Comparison of ENCODE assay signal across 9 cellular contexts in the genomic region with DNA sequence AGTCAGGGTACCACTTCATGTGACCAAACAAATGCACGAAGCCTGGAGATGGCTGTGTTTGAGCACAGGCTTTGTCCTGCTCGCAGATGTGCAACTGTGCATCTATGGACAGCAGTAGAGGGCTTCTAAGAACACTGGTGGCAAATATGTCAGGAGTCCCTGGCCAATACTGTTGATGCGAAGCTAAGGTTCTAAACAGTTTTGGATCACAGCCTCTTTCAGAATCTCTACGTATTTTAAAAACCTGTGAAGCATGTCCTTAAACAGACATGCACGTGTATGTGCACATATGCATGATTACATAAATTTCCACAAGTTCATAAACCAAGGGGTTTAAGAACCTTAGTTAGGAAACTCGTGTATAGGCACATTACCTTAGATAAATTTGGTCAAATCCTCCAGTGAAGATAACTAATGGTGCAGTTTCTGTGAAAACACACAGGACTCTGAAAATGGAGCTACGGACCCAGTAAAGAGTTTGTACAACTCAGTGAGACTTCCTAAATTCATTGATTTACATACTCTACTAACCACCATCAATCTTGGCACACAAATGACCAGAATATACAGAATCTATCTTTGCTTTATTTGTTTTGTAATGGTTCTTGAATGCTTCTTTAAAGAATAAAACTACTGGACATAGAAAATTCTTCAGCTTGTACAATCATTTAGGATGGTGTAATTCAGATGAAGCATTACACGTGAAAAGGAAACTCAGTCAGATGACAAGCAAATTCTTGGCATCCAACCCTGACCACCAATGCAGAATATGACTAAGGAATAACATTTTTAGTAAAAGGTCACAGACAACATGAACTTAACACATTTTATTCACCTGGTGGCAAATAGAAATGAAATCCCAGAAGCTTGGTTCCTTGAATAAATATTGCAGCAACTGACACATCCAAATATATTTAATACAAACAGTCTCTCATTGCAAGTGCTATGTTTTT. TPM values are rescaled to one million over a fixed set of nuclear protein-coding genes. Genes with fewer than 3 reads are reported as not detected.
A peak's percentile ranks its signal among the peaks of the same experiment; 100 is the strongest.
DNase-seq lines count a peak whose midpoint lies in the region; ATAC-seq and TF ChIP-seq lines count a peak whose summit lies in the region.
"Had no signal": no experiment of that assay in that cellular context is flagged by ENCODE, and none has a peak within 500 bp of the region (broad histone marks: within the 10 kb centered on the region; RNA-seq: fewer than 3 reads in every experiment).

No MANE protein-coding gene starts in this region.

- intact Hi-C loops in right lobe of liver (cut with DNase I) = no loop called here

- H3K4me3 Mint-ChIP-seq in activated T-cell treated with anti-CD3 and anti-CD28 coated beads, Interleukin-2, amount 50 U/mL, for 24 hours = no peak overlapping the region
- no peak overlapping the region for H3K4me3 Mint-ChIP-seq in mesothelial cell of epicardium
- H3K4me3 Mint-ChIP-seq: activated naive CD8-positive, alpha-beta T cell treated with anti-CD3 and anti-CD28 coated beads, Interleukin-2, amount 10 ng/mL, durations not matched to agents 7 days and 5 days had no signal

- peak overlapping the region; percentile 75 for H3K27ac Mint-ChIP-seq in activated T-cell treated with anti-CD3 and anti-CD28 coated beads, Interleukin-2, amount 50 U/mL, for 24 hours
- H3K27ac Mint-ChIP-seq in mesothelial cell of epicardium = peak overlapping the region; percentile 49
- H3K27ac Mint-ChIP-seq: activated naive CD8-positive, alpha-beta T cell treated with anti-CD3 and anti-CD28 coated beads, Interleukin-2, amount 10 ng/mL, durations not matched to agents 7 days and 5 days had no signal

- peak; percentile 52 for ATAC-seq in HG02840 (IDR thresholded peaks at IDR 0.05; ENCODE audit: low FRiP score, unreplicated experiment)
- no peak for ATAC-seq in right lobe of liver

- peaks cover 35% of the 10 kb centered on the region for H3K4me1 Mint-ChIP-seq in activated T-cell treated with anti-CD3 and anti-CD28 coated beads, Interleukin-2, amount 50 U/mL, for 24 hours (ENCODE audit: low read depth)
- H3K4me1 Mint-ChIP-seq in mesothelial cell of epicardium = peaks cover 45% of the 10 kb centered on the region

- no peaks in the 10 kb centered on the region for H3K9me3 Mint-ChIP-seq in activated T-cell treated with anti-CD3 and anti-CD28 coated beads, Interleukin-2, amount 50 U/mL, for 24 hours
- H3K9me3 Mint-ChIP-seq in mesothelial cell of epicardium = peaks cover 3% of the 10 kb centered on the region

- no peaks in the 10 kb centered on the region for H3K27me3 ChIP-seq in right lobe of liver

- no peak for TF ChIP-seq POLR2A in right lobe of liver (IDR thresholded peaks at IDR 0.05)

- H3K4me1 ChIP-seq in right lobe of liver = no peaks in the 10 kb centered on the region

- no peak for DNase-seq in activated T-cell treated with anti-CD3 and anti-CD28 coated beads, Interleukin-2, amount 50 U/mL, for 24 hours
- DNase-seq in activated T-cell treated with anti-CD3 and anti-CD28 coated beads, Interleukin-2, amount 50 U/mL, for 1 hour = no peak
- DNase-seq in RPMI8226 = peak; percentile 31
- DNase-seq in mesothelial cell of epicardium (ENCODE audit: low spot score in 2 of 2, unreplicated experiment in 2 of 2) = no peak
- DNase-seq in CD1c-positive myeloid dendritic cell (ENCODE audit: extremely low spot score) = no peak
- DNase-seq in right lobe of liver = no peak
- no peak for DNase-seq in ecto neural progenitor cell (ENCODE audit: low spot score)
- DNase-seq: activated naive CD8-positive, alpha-beta T cell treated with anti-CD3 and anti-CD28 coated beads, Interleukin-2, amount 10 ng/mL, durations not matched to agents 7 days and 5 days had no signal

- H3K9me3 ChIP-seq in right lobe of liver = no peaks in the 10 kb centered on the region

- WGBS in right lobe of liver (ENCODE audit: insufficient coverage, low coverage, low lambda C conversion rate, missing lambda C conversion rate) = 34% methylated on average over 7 of the region's 8 CpGs

- TF ChIP-seq CTCF in mesothelial cell of epicardium (IDR thresholded peaks at IDR 0.05; ENCODE audit: unreplicated experiment) (no peak), right lobe of liver (IDR thresholded peaks at IDR 0.05) (no peak)

- H3K36me3 ChIP-seq in right lobe of liver = no peaks in the 10 kb centered on the region

- H3K27ac ChIP-seq in right lobe of liver = no peak overlapping the region

- H3K27me3 Mint-ChIP-seq in activated T-cell treated with anti-CD3 and anti-CD28 coated beads, Interleukin-2, amount 50 U/mL, for 24 hours = no peaks in the 10 kb centered on the region
- peaks cover under 1% of the 10 kb centered on the region for H3K27me3 Mint-ChIP-seq in mesothelial cell of epicardium (ENCODE audit: low read depth)
- H3K27me3 Mint-ChIP-seq: activated naive CD8-positive, alpha-beta T cell treated with anti-CD3 and anti-CD28 coated beads, Interleukin-2, amount 10 ng/mL, durations not matched to agents 7 days and 5 days had no signal

- H3K36me3 Mint-ChIP-seq in activated T-cell treated with anti-CD3 and anti-CD28 coated beads, Interleukin-2, amount 50 U/mL, for 24 hours (ENCODE audit: low read depth) = peaks cover 7% of the 10 kb centered on the region
- H3K36me3 Mint-ChIP-seq in mesothelial cell of epicardium = no peaks in the 10 kb centered on the region

- H3K4me3 ChIP-seq in right lobe of liver = no peak overlapping the region

RNA-seq across cellular contexts. Expression of gene KCNQ5, which starts 27.4 kb away (rescaled TPM):
- total RNA-seq in mesothelial cell of epicardium (4.8 to 5.4 TPM (median 5.2 TPM) in 3 replicates), right lobe of liver (under 1 TPM in 2 of 6 experiments, not detected in 4; 0.04 to 0.11 TPM)
